28 cellular contexts compared by ENCODE assay signal in genomic region chr12:44582521-44582920, GRCh38.
DNase-seq lines count a peak whose midpoint lies in the region; ATAC-seq and TF ChIP-seq lines count a peak whose summit lies in the region.
"Had no signal": no experiment of that assay in that cellular context is flagged by ENCODE, and none has a peak within 500 bp of the region (broad histone marks: within the 10 kb centered on the region; RNA-seq: fewer than 3 reads in every experiment).

No MANE protein-coding gene starts in this region.

- peak overlapping the region; percentile 97 for H3K27ac ChIP-seq in HUES48 (ENCODE audit: low read depth, low read length)
- peak overlapping the region; percentile 6 for H3K27ac ChIP-seq in mesendoderm (ENCODE audit: low read depth, low read length)
- peak overlapping the region; percentile 73 to 93 (median 93) for H3K27ac ChIP-seq in thyroid gland
- H3K27ac ChIP-seq: BLaER1, breast epithelium, ovary, skin epidermis, WERI-Rb-1 had no signal

- no peak overlapping the region for H3K4ac ChIP-seq in mesendoderm (ENCODE audit: low read depth, low read length)

- no peak overlapping the region for H3K4me2 ChIP-seq in mesendoderm (ENCODE audit: low read length)
- H3K4me2 ChIP-seq: BLaER1 had no signal

- H3K9me3 ChIP-seq in HUES48 (ENCODE audit: control insufficient read depth, insufficient read depth, low read length) (no peaks in the 10 kb centered on the region), thyroid gland (no peaks in the 10 kb centered on the region)
- H3K9me3 ChIP-seq: BLaER1, breast epithelium, HAP-1, mucosa of descending colon, ovary had no signal

- peak overlapping the region; percentile 23 for H3K4me3 Mint-ChIP-seq in WTC11
- H3K4me3 Mint-ChIP-seq: activated CD4-positive, alpha-beta T cell treated with anti-CD3 and anti-CD28 coated beads, Interleukin-2, amount 10 ng/mL, durations not matched to agents 7 days and 5 days; activated naive CD4-positive, alpha-beta T cell treated with anti-CD3 and anti-CD28 coated beads for 36 hours; natural killer cell treated with Interleukin-12 subunit alpha and Interleukin-12 subunit beta and Interleukin-15 and Interleukin-18, amount 100 ng/mL, for 72 hours had no signal

- no peak for TF ChIP-seq POLR2A in thyroid gland (IDR thresholded peaks at IDR 0.05)

- DNase-seq in WTC11 (ENCODE audit: low spot score) (no peak), mesendoderm (peak; percentile 44), thyroid gland (no peak), anterior cingulate cortex (lab: John Stamatoyannopoulos, UW) (no peak)
- DNase-seq in central memory CD4-positive, alpha-beta T cell, result no peak
- DNase-seq: activated CD4-positive, alpha-beta T cell treated with anti-CD3 and anti-CD28 coated beads, Interleukin-2, amount 10 ng/mL, durations not matched to agents 7 days and 5 days; activated naive CD4-positive, alpha-beta T cell treated with anti-CD3 and anti-CD28 coated beads for 36 hours; activated T-cell treated with anti-CD3 and anti-CD28 coated beads, Interleukin-2, amount 50 U/mL, for 48 hours; DMS53; left cardiac atrium; mucosa of descending colon; NCI-H1048; NCI-H1694; NCI-H82; ovary; retina; stimulated activated naive CD4-positive, alpha-beta T cell treated with Interleukin-2 at 50 U/mL for 16 hours; SW 1271; T-helper 9 cell; WERI-Rb-1 had no signal

- no peaks in the 10 kb centered on the region for H3K27me3 Mint-ChIP-seq in WTC11 (ENCODE audit: low read depth)
- H3K27me3 Mint-ChIP-seq: activated CD4-positive, alpha-beta T cell treated with anti-CD3 and anti-CD28 coated beads, Interleukin-2, amount 10 ng/mL, durations not matched to agents 7 days and 5 days; natural killer cell treated with Interleukin-12 subunit alpha and Interleukin-12 subunit beta and Interleukin-15 and Interleukin-18, amount 100 ng/mL, for 72 hours had no signal

- H3K27ac Mint-ChIP-seq in WTC11, result peak overlapping the region; percentile 96
- H3K27ac Mint-ChIP-seq: activated CD4-positive, alpha-beta T cell treated with anti-CD3 and anti-CD28 coated beads, Interleukin-2, amount 10 ng/mL, durations not matched to agents 7 days and 5 days; activated naive CD4-positive, alpha-beta T cell treated with anti-CD3 and anti-CD28 coated beads for 36 hours; natural killer cell treated with Interleukin-12 subunit alpha and Interleukin-12 subunit beta and Interleukin-15 and Interleukin-18, amount 100 ng/mL, for 72 hours had no signal

- H3K36me3 Mint-ChIP-seq in WTC11, result peaks cover 5% of the 10 kb centered on the region; the same call in 1 of the 2 replicates
- H3K36me3 Mint-ChIP-seq: natural killer cell treated with Interleukin-12 subunit alpha and Interleukin-12 subunit beta and Interleukin-15 and Interleukin-18, amount 100 ng/mL, for 72 hours had no signal

- H3K23ac ChIP-seq in mesendoderm (ENCODE audit: low read length), result no peak overlapping the region

- H3K4me3 ChIP-seq in HUES48 (ENCODE audit: low read depth, low read length), result peak overlapping the region; percentile 46
- no peak overlapping the region for H3K4me3 ChIP-seq in mesendoderm (ENCODE audit: low read length)
- no peak overlapping the region for H3K4me3 ChIP-seq in thyroid gland (replicated peaks in 1 of 3)
- H3K4me3 ChIP-seq: BLaER1, breast epithelium, HAP-1, lung, mucosa of descending colon, ovary, skin epidermis had no signal

- no peak overlapping the region for H2BK120ac ChIP-seq in mesendoderm (ENCODE audit: low read depth, low read length)

- H2BK15ac ChIP-seq in mesendoderm (replicated peaks; ENCODE audit: low read depth), result no peak overlapping the region

- no peak overlapping the region for H3K56ac ChIP-seq in mesendoderm (ENCODE audit: low read length)

- no peak overlapping the region for H2BK5ac ChIP-seq in mesendoderm (ENCODE audit: low read length)

- TF ChIP-seq CTCF in WTC11 (IDR thresholded peaks at IDR 0.05) (no peak), thyroid gland (IDR thresholded peaks at IDR 0.05) (no peak)

- intact Hi-C loops in thyroid gland (cut with DNase I), result no loop called here

- no peak overlapping the region for H4K5ac ChIP-seq in mesendoderm (ENCODE audit: low read length)

- 0 out of 2 replicates have a peak, but pooled peaks cover 3% of the 10 kb centered on the region for H3K9me3 Mint-ChIP-seq in WTC11
- H3K9me3 Mint-ChIP-seq: activated naive CD4-positive, alpha-beta T cell treated with anti-CD3 and anti-CD28 coated beads for 36 hours had no signal

- 100% methylated on average over 2 of the region's 3 CpGs for WGBS in mesendoderm (ENCODE audit: extremely low coverage, insufficient coverage, low lambda C conversion rate)
- WGBS in thyroid gland, 2 donors, result 88 to 89% methylated on average over 3 of the region's 3 CpGs

- H3K4me1 ChIP-seq in HUES48 (ENCODE audit: control insufficient read depth, insufficient read depth, low read length) (peaks cover 59% of the 10 kb centered on the region), mesendoderm (ENCODE audit: control insufficient read depth, low read depth, low read length) (peaks cover 9% of the 10 kb centered on the region), thyroid gland (peaks cover 22 to 29% of the 10 kb centered on the region in 2 donors)
- H3K4me1 ChIP-seq: BLaER1, breast epithelium had no signal

- H3K27me3 ChIP-seq in HUES48 (ENCODE audit: control insufficient read depth, insufficient read depth, low read length), result no peaks in the 10 kb centered on the region
- no peaks in the 10 kb centered on the region for H3K27me3 ChIP-seq in mesendoderm (ENCODE audit: insufficient read depth, low read length, poor library complexity)
- H3K27me3 ChIP-seq in thyroid gland, result no peaks in the 10 kb centered on the region
- H3K27me3 ChIP-seq: BLaER1, breast epithelium, ovary had no signal

- ATAC-seq in WTC11 (no peak), GM21447 (IDR thresholded peaks at IDR 0.05; ENCODE audit: unreplicated experiment) (no peak)
- ATAC-seq: left cardiac atrium; mucosa of descending colon; natural killer cell treated with Interleukin-12 subunit alpha and Interleukin-12 subunit beta and Interleukin-15 and Interleukin-18, amount 100 ng/mL, for 72 hours had no signal

- no peak overlapping the region for H4K8ac ChIP-seq in mesendoderm (ENCODE audit: low read depth, low read length)

- no peaks in the 10 kb centered on the region for H3K36me3 ChIP-seq in HUES48 (ENCODE audit: control insufficient read depth, insufficient read depth, low read length)
- no peaks in the 10 kb centered on the region for H3K36me3 ChIP-seq in mesendoderm (ENCODE audit: control insufficient read depth, insufficient read depth, low read length)
- H3K36me3 ChIP-seq in thyroid gland, result no peaks in the 10 kb centered on the region
- H3K36me3 ChIP-seq: BLaER1, breast epithelium, HAP-1, ovary, WERI-Rb-1 had no signal

- POLR2A ChIA-PET in WTC11 (lab: Charles Lee), result no interaction called here

- no peak overlapping the region for H3K18ac ChIP-seq in mesendoderm (ENCODE audit: low read length)

- H3K9ac ChIP-seq in HUES48 (ENCODE audit: low read depth, low read length) (peak overlapping the region; percentile 27; the same call in 1 of the 2 replicates), mesendoderm (ENCODE audit: low read length) (no peak overlapping the region)
- H3K9ac ChIP-seq: BLaER1 had no signal

- no peak overlapping the region for H2AK5ac ChIP-seq in mesendoderm (ENCODE audit: low read length)

- H3K79me1 ChIP-seq in mesendoderm (ENCODE audit: low read length), result no peaks in the 10 kb centered on the region

- CTCF ChIA-PET in WTC11 (lab: Charles Lee), result no interaction called here

- H3K4me1 Mint-ChIP-seq in WTC11, result peaks cover 68% of the 10 kb centered on the region
- H3K4me1 Mint-ChIP-seq: activated CD4-positive, alpha-beta T cell treated with anti-CD3 and anti-CD28 coated beads, Interleukin-2, amount 10 ng/mL, durations not matched to agents 7 days and 5 days had no signal

- H3K79me2 ChIP-seq in mesendoderm (ENCODE audit: control insufficient read depth, insufficient read depth, low read length), result no peaks in the 10 kb centered on the region

TF ChIP-seq in WTC11, 78 proteins besides CTCF, POLR2A, EP300 and RAD21 (continues in another document):
- TF ChIP-seq GABPB1 (CRISPR knock-in tag; IDR thresholded peaks at IDR 0.05) (no peak), SMAD3 (CRISPR knock-in tag; IDR thresholded peaks at IDR 0.05; ENCODE audit: borderline replicate concordance) (no peak), ATF1 (CRISPR knock-in tag; IDR thresholded peaks at IDR 0.05) (no peak), KAT7 (CRISPR knock-in tag; IDR thresholded peaks at IDR 0.05; ENCODE audit: borderline replicate concordance) (no peak), SP1 (CRISPR knock-in tag; conservative IDR thresholded peaks at IDR 0.05) (no peak), ETV6 (CRISPR knock-in tag; IDR thresholded peaks at IDR 0.05) (no peak), ZMAT4 (CRISPR knock-in tag; IDR thresholded peaks at IDR 0.05) (no peak), AR (CRISPR knock-in tag; IDR thresholded peaks at IDR 0.05) (no peak), TEAD4 (CRISPR knock-in tag; IDR thresholded peaks at IDR 0.05) (no peak), ELF4 (CRISPR knock-in tag; IDR thresholded peaks at IDR 0.05; ENCODE audit: low read depth) (no peak), NR1H2 (CRISPR knock-in tag; IDR thresholded peaks at IDR 0.05) (no peak)

Comparison
In these comparisons a context has a peak if more than half of its experiments do, and no peak if none do; other contexts are left out.
1. H3K27ac ChIP-seq: peak in every context shown above with its lines; median percentile 97 in HUES48; 93 in thyroid gland; 6 in mesendoderm.